In genomic region chr14:50044040-50044651, GRCh38 we compare ENCODE assay signal across 9 cellular contexts.
DNase-seq lines count a peak whose midpoint lies in the region; ATAC-seq and TF ChIP-seq lines count a peak whose summit lies in the region.
"Had no signal": no experiment of that assay in that cellular context is flagged by ENCODE, and none has a peak within 500 bp of the region (broad histone marks: within the 10 kb centered on the region; RNA-seq: fewer than 3 reads in every experiment).

No MANE protein-coding gene starts in this region.

- peaks cover 62% of the 10 kb centered on the region for H3F3A ChIP-seq in PC-9 (ENCODE audit: insufficient read depth, low read depth)

- no peaks in the 10 kb centered on the region for H3K27me3 Mint-ChIP-seq in chondrocyte (ENCODE audit: low read depth)

- no peak overlapping the region for H3K4me3 ChIP-seq in DND-41 (ENCODE audit: low read depth in 1 of 2, low read length in 2 of 2)
- H3K4me3 ChIP-seq in PC-9: no peak overlapping the region
- H3K4me3 ChIP-seq in prostate gland: no peak overlapping the region

- no peaks in the 10 kb centered on the region for H3K36me3 Mint-ChIP-seq in chondrocyte (ENCODE audit: low read depth)

- WGBS in prostate gland: 66% methylated on average over 4 of the region's 4 CpGs

- no peaks in the 10 kb centered on the region for H3K36me3 ChIP-seq in DND-41 (ENCODE audit: insufficient read depth, low read length)
- H3K36me3 ChIP-seq in PC-9 (ENCODE audit: low read depth): no peaks in the 10 kb centered on the region
- no peaks in the 10 kb centered on the region for H3K36me3 ChIP-seq in prostate gland

- CTCF ChIA-PET in PC-9 (lab: Charles Lee): interaction anchor here (0.6 kb wide), 2 partner anchors 18 to 44 kb away, joined by 3 to 4 read pairs; no protein-coding TSS in a partner anchor

- H3K4me2 ChIP-seq in DND-41 (ENCODE audit: insufficient read depth, low read length) (peak overlapping the region; percentile 20; the same call in 1 of the 2 replicates), PC-9 (peak overlapping the region; percentile 61)

- no peaks in the 10 kb centered on the region for H3K27me3 ChIP-seq in DND-41 (ENCODE audit: insufficient read depth, low read length, poor library complexity)
- H3K27me3 ChIP-seq in PC-9 (ENCODE audit: insufficient read depth, low read depth): no peaks in the 10 kb centered on the region
- no peaks in the 10 kb centered on the region for H3K27me3 ChIP-seq in prostate gland (replicated peaks; ENCODE audit: insufficient read depth)

- peaks cover 40% of the 10 kb centered on the region for H3K4me1 ChIP-seq in DND-41 (ENCODE audit: insufficient read depth, low read length)
- H3K4me1 ChIP-seq in PC-9 (replicated peaks; ENCODE audit: insufficient read depth): peaks cover 91% of the 10 kb centered on the region
- H3K4me1 ChIP-seq in prostate gland (replicated peaks): peaks cover 2% of the 10 kb centered on the region

- H2AFZ ChIP-seq in DND-41 (ENCODE audit: low read depth, low read length) (peak overlapping the region; percentile 48), PC-9 (peak overlapping the region; percentile 73; the same call in 1 of the 2 replicates)

- no peak for TF ChIP-seq CTCF in DND-41 (IDR thresholded peaks at IDR 0.05; ENCODE audit: borderline replicate concordance, extremely low read depth, low read length, poor library complexity, severe bottlenecking)
- TF ChIP-seq CTCF in PC-9 (conservative IDR thresholded peaks at IDR 0.05): no peak
- TF ChIP-seq CTCF in chondrocyte (IDR thresholded peaks at IDR 0.05): no peak
- no peak for TF ChIP-seq CTCF in prostate gland (IDR thresholded peaks at IDR 0.05)

- H3K79me2 ChIP-seq in DND-41 (ENCODE audit: insufficient read depth, low read length): no peaks in the 10 kb centered on the region
- H3K79me2 ChIP-seq in PC-9 (ENCODE audit: low read depth): no peaks in the 10 kb centered on the region; the same call in 1 of the 2 replicates

- no TSS peak for BruUV-seq in PC-9 (replicated peaks; lab: Mats Ljungman, UMichigan)

- H4K20me1 ChIP-seq in DND-41 (ENCODE audit: insufficient read depth, low read length) (no peaks in the 10 kb centered on the region), PC-9 (ENCODE audit: insufficient read depth) (no peaks in the 10 kb centered on the region)

- peaks cover 38% of the 10 kb centered on the region for H3K4me1 Mint-ChIP-seq in chondrocyte (ENCODE audit: low read depth)

- peak; percentile 37 for DNase-seq in DND-41
- no peak for DNase-seq in PC-9
- no peak for DNase-seq in chondrocyte (ENCODE audit: low spot score)
- no peak for DNase-seq in prostate gland (ENCODE audit: low spot score)
- DNase-seq in ecto neural progenitor cell (ENCODE audit: low spot score): no peak
- DNase-seq in NCI-H1105 treated with DMSO at 0.1 percent for 48 hours (lab: John Stamatoyannopoulos, UW): no peak
- DNase-seq: NCI-H187 had no signal

- POLR2A ChIA-PET in PC-9 (lab: Charles Lee; ENCODE audit: unreplicated experiment): interaction anchor here (0.5 to 0.6 kb wide), 2 partner anchors 36 to 181 kb away, joined by 4 read pairs; no protein-coding TSS in a partner anchor

- TF ChIP-seq POLR2A in prostate gland (IDR thresholded peaks at IDR 0.05): no peak

- H3K9me2 ChIP-seq in PC-9 (ENCODE audit: insufficient read depth): no peaks in the 10 kb centered on the region

- H3K27ac Mint-ChIP-seq in chondrocyte (ENCODE audit: unreplicated experiment): peak overlapping the region; percentile 17

- intact Hi-C loops in PC-9 (cut with micrococcal nuclease; ENCODE audit: unreplicated experiment) (no loop called here), prostate gland (cut with DNase I) (no loop called here)

- H3K4me3 Mint-ChIP-seq in chondrocyte (ENCODE audit: unreplicated experiment): no peak overlapping the region

- H3K9ac ChIP-seq in DND-41 (ENCODE audit: low read depth, low read length): no peak overlapping the region

- ATAC-seq in DND-41 (ENCODE audit: insufficient read depth, low read depth) (peak; percentile 53), HG03095 (IDR thresholded peaks at IDR 0.05; ENCODE audit: unreplicated experiment) (no peak), GM18519 (IDR thresholded peaks at IDR 0.05; ENCODE audit: low FRiP score, unreplicated experiment) (no peak)

- peaks cover 6% of the 10 kb centered on the region for H3K9me3 Mint-ChIP-seq in chondrocyte (ENCODE audit: low read depth)

- H3K27ac ChIP-seq in DND-41 (ENCODE audit: low read length) (peak overlapping the region; percentile 69), PC-9 (peak overlapping the region; percentile 99), prostate gland (peak overlapping the region; percentile 11 to 27)

- H3K9me3 ChIP-seq in DND-41 (ENCODE audit: insufficient read depth, low read length, severe bottlenecking) (no peaks in the 10 kb centered on the region), PC-9 (ENCODE audit: insufficient read depth, low read depth) (no peaks in the 10 kb centered on the region), prostate gland (no peaks in the 10 kb centered on the region)

Comparison
In these comparisons a context has a peak if more than half of its experiments do, and no peak if none do; other contexts are left out.
1. H3K27ac ChIP-seq: peak in every context shown above with its lines; median percentile 99 in PC-9; 69 in DND-41; 19 in prostate gland.